Comparison of ENCODE assay signal across 12 cellular contexts in genomic region chr19:18389095-18389735, GRCh38. TPM values are rescaled to one million over a fixed set of nuclear protein-coding genes. Genes with fewer than 3 reads are reported as not detected.
DNase-seq lines count a peak whose midpoint lies in the region; ATAC-seq and TF ChIP-seq lines count a peak whose summit lies in the region.
"Had no signal": no experiment of that assay in that cellular context is flagged by ENCODE, and none has a peak within 500 bp of the region (broad histone marks: within the 10 kb centered on the region; RNA-seq: fewer than 3 reads in every experiment).

No MANE protein-coding gene starts in this region.

- peak overlapping the region; percentile 20 for H3K23ac ChIP-seq in neuronal stem cell (ENCODE audit: low read depth, low read length, poor library complexity)

- H3K4me2 ChIP-seq in neuronal stem cell (ENCODE audit: insufficient read depth, low read length, poor library complexity, severe bottlenecking) = no peak overlapping the region

- H3K14ac ChIP-seq in neuronal stem cell (ENCODE audit: low read length) = no peak overlapping the region

- H4K91ac ChIP-seq in neuronal stem cell (ENCODE audit: low read depth, low read length, poor library complexity) = no peak overlapping the region

- no peak overlapping the region for H2BK120ac ChIP-seq in neuronal stem cell (ENCODE audit: low read depth, low read length)

- CTCF ChIA-PET in CD4-positive, alpha-beta memory T cell (lab: Charles Lee; ENCODE audit: partially characterized antibody) = interaction anchor here (0.6 to 5.4 kb wide), 20 partner anchors 7 to 298 kb away, joined by 3 to 92 read pairs (median 6); partner anchors contain the start of genes LSM4, RAB3A and SSBP4

- no peak overlapping the region for H3K4me3 ChIP-seq in CD4-positive, alpha-beta memory T cell (ENCODE audit: low read length in 2 of 2)
- H3K4me3 ChIP-seq in choroid plexus epithelial cell (ENCODE audit: low read depth, low read length) (peak overlapping the region; percentile 66), neuronal stem cell (ENCODE audit: low read length in 2 of 2) (no peak overlapping the region)
- H3K4me3 ChIP-seq: GM12878 had no signal

- H3K27ac Mint-ChIP-seq in CD4-positive, alpha-beta memory T cell = peak overlapping the region in 1 of 7 donors; percentile 32
- peak overlapping the region; percentile 27 to 81 (median 73) for H3K27ac Mint-ChIP-seq in IgD-negative memory B cell

- H3K9me3 ChIP-seq in CD4-positive, alpha-beta memory T cell (ENCODE audit: control insufficient read depth in 1 of 2, low read length in 2 of 2) = no peaks in the 10 kb centered on the region
- peaks cover 0 to 4% of the 10 kb centered on the region in 2 donors for H3K9me3 ChIP-seq in neuronal stem cell (replicated peaks in 1 of 2; ENCODE audit: control insufficient read depth in 2 of 2, insufficient read depth in 1 of 2, low read depth in 1 of 2, low read length in 2 of 2)
- H3K9me3 ChIP-seq: tibial nerve had no signal

- no peak overlapping the region for H3K18ac ChIP-seq in neuronal stem cell (ENCODE audit: low read length)

- no peak for DNase-seq in CD4-positive, alpha-beta memory T cell
- DNase-seq in choroid plexus epithelial cell (ENCODE audit: low read depth) (no peak), neuronal stem cell (ENCODE audit: low spot score) (no peak), NCI-H2081 (lab: John Stamatoyannopoulos, UW) (no peak)
- no peak for DNase-seq in stimulated activated CD4-positive, alpha-beta T cell treated with anti-CD3 and anti-CD28 coated beads, Interleukin-4, amount 100 ng/mL, for 4 hours

- peaks cover 2% of the 10 kb centered on the region for H3K79me1 ChIP-seq in neuronal stem cell (ENCODE audit: low read depth, low read length)

- no peak overlapping the region for H3K27ac ChIP-seq in CD4-positive, alpha-beta memory T cell (ENCODE audit: low read depth, low read length)
- no peak overlapping the region for H3K27ac ChIP-seq in neuronal stem cell (replicated peaks; ENCODE audit: low read length)

- H3K36me3 ChIP-seq in CD4-positive, alpha-beta memory T cell (ENCODE audit: insufficient read depth, low read length) = no peaks in the 10 kb centered on the region
- peaks cover 0 to 6% of the 10 kb centered on the region in 2 donors for H3K36me3 ChIP-seq in neuronal stem cell (replicated peaks in 1 of 2; ENCODE audit: control insufficient read depth in 2 of 2, insufficient read depth in 2 of 2, low read length in 2 of 2)
- H3K36me3 ChIP-seq: tibial nerve had no signal

- H3K36me3 Mint-ChIP-seq in CD4-positive, alpha-beta memory T cell = no peaks in the 10 kb centered on the region
- H3K36me3 Mint-ChIP-seq in IgD-negative memory B cell = no peaks in the 10 kb centered on the region

- ATAC-seq in GM21576 (IDR thresholded peaks at IDR 0.05; ENCODE audit: unreplicated experiment) = no peak
- ATAC-seq in HG03565 (IDR thresholded peaks at IDR 0.05; ENCODE audit: unreplicated experiment) = no peak

- no peak overlapping the region for H2BK12ac ChIP-seq in neuronal stem cell (ENCODE audit: low read length)

- no peak overlapping the region for H2BK5ac ChIP-seq in neuronal stem cell (ENCODE audit: low read length)

- peaks cover 2 to 14% (median 6%) of the 10 kb centered on the region in 4 donors for H3K4me1 Mint-ChIP-seq in CD4-positive, alpha-beta memory T cell
- peaks cover 21 to 24% (median 23%) of the 10 kb centered on the region in 3 donors for H3K4me1 Mint-ChIP-seq in IgD-negative memory B cell

- H3K4me1 ChIP-seq in CD4-positive, alpha-beta memory T cell (ENCODE audit: insufficient read depth, low read length) = peaks cover 7% of the 10 kb centered on the region
- H3K4me1 ChIP-seq in neuronal stem cell (ENCODE audit: control insufficient read depth in 2 of 2, insufficient read depth in 1 of 2, low read depth in 1 of 2, low read length in 2 of 2) = peaks cover 12 to 13% of the 10 kb centered on the region in 2 donors

- no peak overlapping the region for H3K4ac ChIP-seq in neuronal stem cell (ENCODE audit: low read length)

- POLR2A ChIA-PET in CD4-positive, alpha-beta memory T cell (lab: Charles Lee; ENCODE audit: partially characterized antibody) = interaction anchor here (0.7 to 1.3 kb wide), 2 partner anchors 25 to 109 kb away, joined by 3 to 5 read pairs; no protein-coding TSS in a partner anchor

- intact Hi-C loops in CD4-positive, alpha-beta memory T cell (cut with micrococcal nuclease) = no loop called here

- TF ChIP-seq CTCF in choroid plexus epithelial cell (conservative IDR thresholded peaks at IDR 0.05; ENCODE audit: low read depth, low read length) = no peak

- peaks cover 10 to 11% of the 10 kb centered on the region in 2 donors for H3K27me3 Mint-ChIP-seq in CD4-positive, alpha-beta memory T cell
- H3K27me3 Mint-ChIP-seq in IgD-negative memory B cell = peaks cover 24% of the 10 kb centered on the region

- H2AFZ ChIP-seq in neuronal stem cell (ENCODE audit: low read length) = no peak overlapping the region

- H2BK15ac ChIP-seq in neuronal stem cell (ENCODE audit: low read length) = no peak overlapping the region

- WGBS in neuronal stem cell (ENCODE audit: extremely low coverage in 2 of 2, insufficient read length in 2 of 2, insufficient replicate concordance in 1 of 2), 2 donors = no CpG with 5 or more reads among the region's 8 CpGs

- no peak overlapping the region for H3K9ac ChIP-seq in neuronal stem cell (ENCODE audit: low read depth, low read length, poor library complexity)

- no peaks in the 10 kb centered on the region for H3K9me3 Mint-ChIP-seq in CD4-positive, alpha-beta memory T cell
- H3K9me3 Mint-ChIP-seq in IgD-negative memory B cell = no peaks in the 10 kb centered on the region

- no peak overlapping the region for H4K8ac ChIP-seq in neuronal stem cell (ENCODE audit: low read depth, low read length)

- peak overlapping the region in 6 of 8 donors; percentile 50 to 69 (median 61) for H3K4me3 Mint-ChIP-seq in CD4-positive, alpha-beta memory T cell
- H3K4me3 Mint-ChIP-seq in IgD-negative memory B cell = peak overlapping the region in 3 of 4 donors; percentile 34 to 66 (median 57)

- H3K27me3 ChIP-seq in CD4-positive, alpha-beta memory T cell (ENCODE audit: insufficient read depth, low read length) = peaks cover 21% of the 10 kb centered on the region
- H3K27me3 ChIP-seq in neuronal stem cell (ENCODE audit: control insufficient read depth in 3 of 3, insufficient read depth in 3 of 3, low read depth in 1 of 3, low read length in 3 of 3) = peaks cover 0 to 36% (median 0%) of the 10 kb centered on the region in 3 experiments
- H3K27me3 ChIP-seq: tibial nerve had no signal

- H2AK5ac ChIP-seq in neuronal stem cell (ENCODE audit: low read depth, low read length) = no peak overlapping the region

RNA-seq across cellular contexts. Expression of gene GDF15, which starts 3.3 kb away (rescaled TPM):
- total RNA-seq in CD4-positive, alpha-beta memory T cell = 1 to 10 TPM; 1.2 TPM
- polyA plus RNA-seq in CD4-positive, alpha-beta memory T cell = not detected
- polyA plus RNA-seq in IgD-negative memory B cell = not detected
- 5.3 TPM for polyA plus RNA-seq in neuronal stem cell (2013, experiment 1 of 2)
- polyA plus RNA-seq in neuronal stem cell (2013, experiment 2 of 2) = 5.1 TPM
- total RNA-seq: mononuclear cell had no signal

RNA-seq across cellular contexts. Expression of gene LRRC25, which starts 8.2 kb away (rescaled TPM):
- total RNA-seq in CD4-positive, alpha-beta memory T cell = under 1 TPM; 0.73 to 0.91 TPM
- polyA plus RNA-seq in CD4-positive, alpha-beta memory T cell = under 1 TPM in 1 of 2 donors, not detected in 1; 0.07 TPM
- 14.9 TPM for polyA plus RNA-seq in IgD-negative memory B cell
- polyA plus RNA-seq in neuronal stem cell (2013, experiment 1 of 2) = 0.18 TPM
- polyA plus RNA-seq in neuronal stem cell (2013, experiment 2 of 2) = 0.10 TPM
- total RNA-seq: T-helper 1 cell treated with Interleukin-12 subunit alpha and Interleukin-12 subunit beta and Interleukin-4 antibody, amounts not matched to agents 30 ng/mL and 1 ng/mL, for 36 hours had no signal

RNA-seq across cellular contexts. Expression of gene SSBP4, which starts 30.0 kb away (rescaled TPM):
- 10 to 100 TPM; 71.3 to 73.4 TPM for total RNA-seq in CD4-positive, alpha-beta memory T cell
- 100 to 1,000 TPM in 1 of 2 donors, 10 to 100 TPM in 1; 81.5 to 108 TPM for polyA plus RNA-seq in CD4-positive, alpha-beta memory T cell
- 97.4 TPM for polyA plus RNA-seq in IgD-negative memory B cell
- 66.8 TPM for polyA plus RNA-seq in neuronal stem cell (2013, experiment 1 of 2)
- polyA plus RNA-seq in neuronal stem cell (2013, experiment 2 of 2) = 64.3 TPM

RNA-seq across cellular contexts. Expression of gene ISYNA1, which starts 48.7 kb away (rescaled TPM):
- total RNA-seq in CD4-positive, alpha-beta memory T cell = 10 to 100 TPM; 37.1 to 43.2 TPM
- polyA plus RNA-seq in CD4-positive, alpha-beta memory T cell = 10 to 100 TPM; 27.5 to 36.3 TPM
- 17.2 TPM for polyA plus RNA-seq in IgD-negative memory B cell
- 318 TPM for polyA plus RNA-seq in neuronal stem cell (2013, experiment 1 of 2)
- polyA plus RNA-seq in neuronal stem cell (2013, experiment 2 of 2) = 304 TPM

RNA-seq across cellular contexts. Expression of gene PGPEP1, which starts 48.8 kb away (rescaled TPM):
- 10 to 100 TPM; 46.2 to 49.2 TPM for total RNA-seq in CD4-positive, alpha-beta memory T cell
- polyA plus RNA-seq in CD4-positive, alpha-beta memory T cell = 1 to 10 TPM; 6.8 to 8.0 TPM
- polyA plus RNA-seq in IgD-negative memory B cell = 8.4 TPM
- 10.5 TPM for polyA plus RNA-seq in neuronal stem cell (2013, experiment 1 of 2)
- polyA plus RNA-seq in neuronal stem cell (2013, experiment 2 of 2) = 10.8 TPM

Comparison
In these comparisons a context has a peak if more than half of its experiments do, and no peak if none do; other contexts are left out.
1. RNA of gene LRRC25, which starts 8.2 kb away (polyA plus RNA-seq): 14.9 TPM in IgD-negative memory B cell (single experiment); 0.07 TPM in CD4-positive, alpha-beta memory T cell; every median in the first group is over 10 times any median in the second.